Comparison of ENCODE assay signal across 2 cellular contexts in genomic region chr5:169374761-169375160, GRCh38.
TF ChIP-seq lines count a peak whose summit lies in the region.

No MANE protein-coding gene starts in this region.

TF ChIP-seq in HEK293, 187 proteins besides CTCF, POLR2A, EP300 and RAD21 (continued from another document):
- no peak for TF ChIP-seq ZNF138 (tag by site-specific recombination; IDR thresholded peaks at IDR 0.05; ENCODE audit: borderline replicate concordance)
- no peak for TF ChIP-seq GFI1B (tag by site-specific recombination; IDR thresholded peaks at IDR 0.05)
- no peak for TF ChIP-seq ZNF501 (tag by site-specific recombination; IDR thresholded peaks at IDR 0.05)
TF ChIP-seq in HEK293: peak in this region for 3.

TF ChIP-seq in GM23338, 12 proteins besides CTCF, POLR2A, EP300 and RAD21 (continued from another document):
- no peak for TF ChIP-seq REST (IDR thresholded peaks at IDR 0.05; ENCODE audit: unreplicated experiment)
- TF ChIP-seq ZNF114 (CRISPR knock-in tag; IDR thresholded peaks at IDR 0.05), result no peak
- no peak for TF ChIP-seq NANOG (IDR thresholded peaks at IDR 0.05; ENCODE audit: borderline replicate concordance)
- TF ChIP-seq ZNF462 (CRISPR knock-in tag; IDR thresholded peaks at IDR 0.05), result no peak
- TF ChIP-seq EZH2 (IDR thresholded peaks at IDR 0.05; ENCODE audit: low read depth, unreplicated experiment), result no peak
- TF ChIP-seq ZNF331 (CRISPR knock-in tag; IDR thresholded peaks at IDR 0.05; ENCODE audit: low read depth), result no peak
- no peak for TF ChIP-seq POLR2AphosphoS5 (IDR thresholded peaks at IDR 0.05; ENCODE audit: low read depth)
- TF ChIP-seq CREB1 (CRISPR knock-in tag; IDR thresholded peaks at IDR 0.05; ENCODE audit: low read depth), result no peak
